In the genomic region with DNA sequence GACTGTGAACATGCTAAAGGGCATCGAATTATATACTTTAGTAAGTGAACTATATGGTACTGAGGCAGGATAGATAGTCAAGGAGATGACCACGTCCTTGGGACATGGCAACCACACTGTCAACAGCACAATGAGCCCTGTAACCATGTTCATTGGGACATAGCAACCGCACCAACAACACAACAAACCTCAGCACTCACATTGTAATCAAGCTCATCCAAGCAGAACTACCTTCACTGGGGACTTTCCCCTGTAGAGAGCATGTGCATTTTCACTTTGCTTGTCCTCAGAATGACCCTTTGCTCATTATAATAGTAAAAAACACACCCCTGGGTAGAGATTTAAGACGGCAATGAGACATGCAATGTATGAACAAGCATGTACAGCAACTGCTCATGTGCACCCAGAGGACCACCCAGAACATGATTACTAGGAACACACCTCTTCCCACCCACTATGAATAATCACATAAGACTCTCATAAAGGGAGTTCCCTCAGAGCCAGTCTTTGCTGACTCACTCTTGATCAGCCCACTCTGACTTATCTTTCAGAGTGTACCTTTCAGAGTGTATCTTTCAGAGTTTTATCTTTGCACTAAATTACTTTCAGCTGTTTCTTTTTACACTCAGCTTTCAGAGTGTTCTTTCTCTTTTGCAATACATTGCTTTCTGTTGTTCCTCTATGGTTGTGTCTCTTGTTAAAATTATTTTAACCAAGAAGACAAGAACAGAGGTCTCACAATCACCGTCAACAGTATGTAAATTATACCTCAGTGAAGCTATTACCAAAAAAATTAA, we compare ENCODE assay signal across 8 cellular contexts. TPM values are rescaled to one million over a fixed set of nuclear protein-coding genes. Genes with fewer than 3 reads are reported as not detected.
DNase-seq lines count a peak whose midpoint lies in the region; ATAC-seq lines count a peak whose summit lies in the region.

No MANE protein-coding gene starts in this region.

- peak; percentile 69 to 83 (median 75) for DNase-seq in CD4-positive, CD25-positive, alpha-beta regulatory T cell
- peak; percentile 80 for DNase-seq in RPMI8226
- peak; percentile 21 for DNase-seq in activated naive CD8-positive, alpha-beta T cell treated with anti-CD3 and anti-CD28 coated beads, Interleukin-2, amount 50 U/mL, for 16 hours (ENCODE audit: low read depth, low spot score)
- peak; percentile 85 to 90 (median 86) for DNase-seq in immature natural killer cell
- DNase-seq in stimulated activated CD8-positive, alpha-beta memory T cell treated with anti-CD3 and anti-CD28 coated beads, Interleukin-12 subunit alpha, Interleukin-12 subunit beta, amount 100 ng/mL, for 4 hours (ENCODE audit: low read depth): peak; percentile 36
- DNase-seq in GOT3 (lab: John Stamatoyannopoulos, UW): no peak

- no peaks in the 10 kb centered on the region for H3K27me3 Mint-ChIP-seq in CD4-positive, CD25-positive, alpha-beta regulatory T cell
- H3K27me3 Mint-ChIP-seq in immature natural killer cell (ENCODE audit: low read depth in 3 of 3): peaks cover 0 to 8% (median 6%) of the 10 kb centered on the region in 3 donors

- peak; percentile 88 to 89 for ATAC-seq in CD4-positive, CD25-positive, alpha-beta regulatory T cell (ENCODE audit: low read depth in 2 of 2)
- ATAC-seq in GM19372 (IDR thresholded peaks at IDR 0.05; ENCODE audit: low read depth, unreplicated experiment) (peak; percentile 75), HG03432 (IDR thresholded peaks at IDR 0.05; ENCODE audit: unreplicated experiment) (peak; percentile 83)

- no peaks in the 10 kb centered on the region for H3K36me3 ChIP-seq in CD4-positive, CD25-positive, alpha-beta regulatory T cell (ENCODE audit: control insufficient read depth, insufficient read depth, low read length)

- peaks cover 26% of the 10 kb centered on the region for H3K4me1 ChIP-seq in CD4-positive, CD25-positive, alpha-beta regulatory T cell (ENCODE audit: control insufficient read depth, insufficient read depth, low read length, poor library complexity, severe bottlenecking)

- H3K4me3 ChIP-seq in CD4-positive, CD25-positive, alpha-beta regulatory T cell (ENCODE audit: low read depth, low read length): peak overlapping the region; percentile 46

- H3K36me3 Mint-ChIP-seq in CD4-positive, CD25-positive, alpha-beta regulatory T cell: no peaks in the 10 kb centered on the region
- no peaks in the 10 kb centered on the region for H3K36me3 Mint-ChIP-seq in immature natural killer cell

- no peaks in the 10 kb centered on the region for H3K9me3 ChIP-seq in CD4-positive, CD25-positive, alpha-beta regulatory T cell (ENCODE audit: control insufficient read depth in 2 of 2, low read length in 2 of 2)

- H3K27me3 ChIP-seq in CD4-positive, CD25-positive, alpha-beta regulatory T cell (ENCODE audit: control insufficient read depth, insufficient read depth, low read length): no peaks in the 10 kb centered on the region

- peaks cover 15 to 38% (median 26%) of the 10 kb centered on the region in 4 donors for H3K4me1 Mint-ChIP-seq in CD4-positive, CD25-positive, alpha-beta regulatory T cell
- H3K4me1 Mint-ChIP-seq in immature natural killer cell: peaks cover 47 to 60% of the 10 kb centered on the region in 2 donors

- H3K4me3 Mint-ChIP-seq in CD4-positive, CD25-positive, alpha-beta regulatory T cell: peak overlapping the region; percentile 27 to 73 (median 54)
- peak overlapping the region; percentile 14 to 75 (median 54) for H3K4me3 Mint-ChIP-seq in immature natural killer cell

- peak overlapping the region; percentile 97 for H3K27ac ChIP-seq in CD4-positive, CD25-positive, alpha-beta regulatory T cell (ENCODE audit: insufficient read depth, low read length, poor library complexity, severe bottlenecking)

- H3K27ac Mint-ChIP-seq in CD4-positive, CD25-positive, alpha-beta regulatory T cell: peak overlapping the region; percentile 83 to 94 (median 88)
- peak overlapping the region; percentile 90 to 97 (median 94) for H3K27ac Mint-ChIP-seq in immature natural killer cell

- no peaks in the 10 kb centered on the region for H3K9me3 Mint-ChIP-seq in CD4-positive, CD25-positive, alpha-beta regulatory T cell
- H3K9me3 Mint-ChIP-seq in immature natural killer cell: no peaks in the 10 kb centered on the region

RNA-seq across cellular contexts. Expression of gene PLAAT2, which starts 4.1 kb away (rescaled TPM):
- total RNA-seq in CD4-positive, CD25-positive, alpha-beta regulatory T cell: not detected
- polyA plus RNA-seq in CD4-positive, CD25-positive, alpha-beta regulatory T cell: under 1 TPM in 2 of 4 donors, not detected in 2; 0.28 to 0.47 TPM
- 1 to 10 TPM in 2 of 3 donors, not detected in 1; 2.8 to 3.0 TPM for polyA plus RNA-seq in immature natural killer cell

RNA-seq across cellular contexts. Expression of gene PLAAT4, which starts 30.6 kb away (rescaled TPM):
- total RNA-seq in CD4-positive, CD25-positive, alpha-beta regulatory T cell: 118 TPM
- polyA plus RNA-seq in CD4-positive, CD25-positive, alpha-beta regulatory T cell: 100 to 1,000 TPM; 405 to 493 (median 439) TPM
- polyA plus RNA-seq in immature natural killer cell: 100 to 1,000 TPM; 886 to 933 (median 906) TPM

RNA-seq across cellular contexts. Expression of gene PLAAT3, which starts 47.0 kb away (rescaled TPM):
- total RNA-seq in CD4-positive, CD25-positive, alpha-beta regulatory T cell: 5.8 TPM
- 10 to 100 TPM in 1 of 4 donors, 1 to 10 TPM in 3; 3.1 to 19.0 (median 5.8) TPM for polyA plus RNA-seq in CD4-positive, CD25-positive, alpha-beta regulatory T cell
- polyA plus RNA-seq in immature natural killer cell: 10 to 100 TPM; 63.6 to 85.2 (median 84.6) TPM
